8 cellular contexts compared by ENCODE assay signal in genomic region chr19:17302391-17303166, GRCh38. TPM values are rescaled to one million over a fixed set of nuclear protein-coding genes. Genes with fewer than 3 reads are reported as not detected.
DNase-seq lines count a peak whose midpoint lies in the region; ATAC-seq and TF ChIP-seq lines count a peak whose summit lies in the region.

No MANE protein-coding gene starts in this region.

- no peaks in the 10 kb centered on the region for H3K27me3 Mint-ChIP-seq in IgD-negative memory B cell
- no peaks in the 10 kb centered on the region for H3K27me3 Mint-ChIP-seq in activated T-helper 2 cell treated with anti-CD3 and anti-CD28 coated beads, Interferon-gamma antibody, Interleukin-2, Interleukin-4, amounts not matched to agents 10 μg/mL and 5 μg/mL and 100 μg/mL, durations not matched to agents 14 hours and 24 hours and 36 hours (ENCODE audit: low read depth)
- H3K27me3 Mint-ChIP-seq in stimulated activated naive CD8-positive, alpha-beta T cell treated with anti-CD3 and anti-CD28 coated beads, Interleukin-15, amount 100 ng/mL, for 72 hours = no peaks in the 10 kb centered on the region

- H3K9me3 ChIP-seq in BE2C = no peaks in the 10 kb centered on the region
- H3K9me3 ChIP-seq in iPS-20b (ENCODE audit: insufficient read depth, low read depth, low read length) = peaks cover 5% of the 10 kb centered on the region

- H3K4me3 Mint-ChIP-seq in IgD-negative memory B cell = peak overlapping the region; percentile 77 to 100 (median 90)
- H3K4me3 Mint-ChIP-seq in activated T-helper 2 cell treated with anti-CD3 and anti-CD28 coated beads, Interferon-gamma antibody, Interleukin-2, Interleukin-4, amounts not matched to agents 10 μg/mL and 5 μg/mL and 100 μg/mL, durations not matched to agents 14 hours and 24 hours and 36 hours (ENCODE audit: low read depth) = peak overlapping the region; percentile 68
- peak overlapping the region; percentile 68 to 79 for H3K4me3 Mint-ChIP-seq in stimulated activated naive CD8-positive, alpha-beta T cell treated with anti-CD3 and anti-CD28 coated beads, Interleukin-15, amount 100 ng/mL, for 72 hours

- no peaks in the 10 kb centered on the region for H3K9me3 Mint-ChIP-seq in IgD-negative memory B cell
- H3K9me3 Mint-ChIP-seq in activated T-helper 2 cell treated with anti-CD3 and anti-CD28 coated beads, Interferon-gamma antibody, Interleukin-2, Interleukin-4, amounts not matched to agents 10 μg/mL and 5 μg/mL and 100 μg/mL, durations not matched to agents 14 hours and 24 hours and 36 hours = no peaks in the 10 kb centered on the region
- no peaks in the 10 kb centered on the region for H3K9me3 Mint-ChIP-seq in stimulated activated naive CD8-positive, alpha-beta T cell treated with anti-CD3 and anti-CD28 coated beads, Interleukin-15, amount 100 ng/mL, for 72 hours

- H3K36me3 ChIP-seq in BE2C (no peaks in the 10 kb centered on the region), iPS-20b (ENCODE audit: insufficient read depth, low read depth, low read length) (peaks cover 8% of the 10 kb centered on the region)

- ATAC-seq in stimulated activated naive CD8-positive, alpha-beta T cell treated with anti-CD3 and anti-CD28 coated beads, Interleukin-15, amount 100 ng/mL, for 72 hours = no peak
- ATAC-seq in HG03457 (IDR thresholded peaks at IDR 0.05; ENCODE audit: unreplicated experiment) = no peak

- no peak overlapping the region for H3K27ac ChIP-seq in iPS-20b (ENCODE audit: low read length)

- no peaks in the 10 kb centered on the region for H3K36me3 Mint-ChIP-seq in IgD-negative memory B cell
- H3K36me3 Mint-ChIP-seq in activated T-helper 2 cell treated with anti-CD3 and anti-CD28 coated beads, Interferon-gamma antibody, Interleukin-2, Interleukin-4, amounts not matched to agents 10 μg/mL and 5 μg/mL and 100 μg/mL, durations not matched to agents 14 hours and 24 hours and 36 hours (ENCODE audit: low read depth) = peaks cover 13% of the 10 kb centered on the region

- DNase-seq in BE2C = no peak
- DNase-seq in activated T-helper 2 cell treated with anti-CD3 and anti-CD28 coated beads, Interferon-gamma antibody, Interleukin-2, Interleukin-4, amounts not matched to agents 10 μg/mL and 5 μg/mL and 100 μg/mL, durations not matched to agents 14 hours and 24 hours and 36 hours (ENCODE audit: low spot score) = no peak
- DNase-seq in stimulated activated naive CD8-positive, alpha-beta T cell treated with anti-CD3 and anti-CD28 coated beads, Interleukin-15, amount 100 ng/mL, for 72 hours = peak in 1 of 2 donors; percentile 32
- DNase-seq in AG20443 (ENCODE audit: low spot score) = no peak
- no peak for DNase-seq in RKO (ENCODE audit: low spot score)

- intact Hi-C loops in activated T-helper 2 cell treated with anti-CD3 and anti-CD28 coated beads, Interferon-gamma antibody, Interleukin-2, Interleukin-4, amounts not matched to agents 10 μg/mL and 5 μg/mL and 100 μg/mL, durations not matched to agents 14 hours and 24 hours and 36 hours (cut with micrococcal nuclease) = no loop called here

- peak overlapping the region; percentile 66 for H3K9ac ChIP-seq in iPS-20b (ENCODE audit: low read depth, low read length)

- TF ChIP-seq CTCF in BE2C (IDR thresholded peaks at IDR 0.05; ENCODE audit: low read depth, low read length) = no peak

- H3K27me3 ChIP-seq in BE2C (no peaks in the 10 kb centered on the region), iPS-20b (ENCODE audit: insufficient read depth, low read length) (no peaks in the 10 kb centered on the region)

- peak overlapping the region; percentile 66 for H3K4me3 ChIP-seq in BE2C (ENCODE audit: low read depth, low read length)
- peak overlapping the region; percentile 68; the same call in 1 of the 2 replicates for H3K4me3 ChIP-seq in iPS-20b (ENCODE audit: low read length)

- H3K4me1 ChIP-seq in BE2C (peaks cover 6% of the 10 kb centered on the region), iPS-20b (ENCODE audit: insufficient read depth, low read length) (peaks cover 13% of the 10 kb centered on the region; the same call in 1 of the 2 replicates)

- peak overlapping the region in 2 of 3 donors; percentile 63 to 86 for H3K27ac Mint-ChIP-seq in IgD-negative memory B cell
- no peak overlapping the region for H3K27ac Mint-ChIP-seq in activated T-helper 2 cell treated with anti-CD3 and anti-CD28 coated beads, Interferon-gamma antibody, Interleukin-2, Interleukin-4, amounts not matched to agents 10 μg/mL and 5 μg/mL and 100 μg/mL, durations not matched to agents 14 hours and 24 hours and 36 hours
- no peak overlapping the region for H3K27ac Mint-ChIP-seq in stimulated activated naive CD8-positive, alpha-beta T cell treated with anti-CD3 and anti-CD28 coated beads, Interleukin-15, amount 100 ng/mL, for 72 hours

- H3K4me1 Mint-ChIP-seq in IgD-negative memory B cell = peaks cover 22 to 28% (median 24%) of the 10 kb centered on the region in 3 donors
- peaks cover 23% of the 10 kb centered on the region for H3K4me1 Mint-ChIP-seq in activated T-helper 2 cell treated with anti-CD3 and anti-CD28 coated beads, Interferon-gamma antibody, Interleukin-2, Interleukin-4, amounts not matched to agents 10 μg/mL and 5 μg/mL and 100 μg/mL, durations not matched to agents 14 hours and 24 hours and 36 hours (ENCODE audit: low read depth)
- peaks cover 49% of the 10 kb centered on the region for H3K4me1 Mint-ChIP-seq in stimulated activated naive CD8-positive, alpha-beta T cell treated with anti-CD3 and anti-CD28 coated beads, Interleukin-15, amount 100 ng/mL, for 72 hours

RNA-seq across cellular contexts. Expression of gene ABHD8, which starts 0.6 kb away (rescaled TPM):
- polyA plus RNA-seq in BE2C (2012; ENCODE audit: insufficient read depth, insufficient read length, low read depth) = 8.6 TPM
- polyA plus RNA-seq in IgD-negative memory B cell = 8.5 TPM
- total RNA-seq in activated T-helper 2 cell treated with anti-CD3 and anti-CD28 coated beads, Interferon-gamma antibody, Interleukin-2, Interleukin-4, amounts not matched to agents 10 μg/mL and 5 μg/mL and 100 μg/mL, durations not matched to agents 14 hours and 24 hours and 36 hours = 9.9 and 10.9 TPM in 2 replicates

RNA-seq across cellular contexts. Expression of gene MRPL34, which starts 3.1 kb away (rescaled TPM):
- 333 TPM for polyA plus RNA-seq in BE2C (2012; ENCODE audit: insufficient read depth, insufficient read length, low read depth)
- 218 TPM for polyA plus RNA-seq in IgD-negative memory B cell
- total RNA-seq in activated T-helper 2 cell treated with anti-CD3 and anti-CD28 coated beads, Interferon-gamma antibody, Interleukin-2, Interleukin-4, amounts not matched to agents 10 μg/mL and 5 μg/mL and 100 μg/mL, durations not matched to agents 14 hours and 24 hours and 36 hours = 92.0 and 95.7 TPM in 2 replicates

RNA-seq across cellular contexts. Expression of gene DDA1, which starts 6.8 kb away (rescaled TPM):
- 131 TPM for polyA plus RNA-seq in BE2C (2012; ENCODE audit: insufficient read depth, insufficient read length, low read depth)
- polyA plus RNA-seq in IgD-negative memory B cell = 38.6 TPM
- total RNA-seq in activated T-helper 2 cell treated with anti-CD3 and anti-CD28 coated beads, Interferon-gamma antibody, Interleukin-2, Interleukin-4, amounts not matched to agents 10 μg/mL and 5 μg/mL and 100 μg/mL, durations not matched to agents 14 hours and 24 hours and 36 hours = 37.1 and 39.2 TPM in 2 replicates

RNA-seq across cellular contexts. Expression of gene ANKLE1, which starts 20.9 kb away (rescaled TPM):
- polyA plus RNA-seq in BE2C (2012; ENCODE audit: insufficient read depth, insufficient read length, low read depth) = 0.32 TPM
- polyA plus RNA-seq in IgD-negative memory B cell = 6.1 TPM
- total RNA-seq in activated T-helper 2 cell treated with anti-CD3 and anti-CD28 coated beads, Interferon-gamma antibody, Interleukin-2, Interleukin-4, amounts not matched to agents 10 μg/mL and 5 μg/mL and 100 μg/mL, durations not matched to agents 14 hours and 24 hours and 36 hours = 19.8 and 20.4 TPM in 2 replicates

RNA-seq across cellular contexts. Expression of gene ANO8, which starts 32.1 kb away (rescaled TPM):
- polyA plus RNA-seq in BE2C (2012; ENCODE audit: insufficient read depth, insufficient read length, low read depth) = 26.7 TPM
- polyA plus RNA-seq in IgD-negative memory B cell = not detected
- 9.2 and 9.4 TPM in 2 replicates for total RNA-seq in activated T-helper 2 cell treated with anti-CD3 and anti-CD28 coated beads, Interferon-gamma antibody, Interleukin-2, Interleukin-4, amounts not matched to agents 10 μg/mL and 5 μg/mL and 100 μg/mL, durations not matched to agents 14 hours and 24 hours and 36 hours

Comparison
In these comparisons a context has a peak if more than half of its experiments do, and no peak if none do; other contexts are left out.
1. H3K27ac Mint-ChIP-seq: peak in IgD-negative memory B cell (2 of 3); none in activated T-helper 2 cell treated with anti-CD3 and anti-CD28 coated beads, Interferon-gamma antibody, Interleukin-2, Interleukin-4, amounts not matched to agents 10 μg/mL and 5 μg/mL and 100 μg/mL, durations not matched to agents 14 hours and 24 hours and 36 hours (single experiment) and stimulated activated naive CD8-positive, alpha-beta T cell treated with anti-CD3 and anti-CD28 coated beads, Interleukin-15, amount 100 ng/mL, for 72 hours (0 of 2).
2. Peak in every context shown above with its lines, with median percentiles within 50 percentile points of each other: H3K4me3 Mint-ChIP-seq.